Comparison of ENCODE assay signal across 16 cellular contexts in genomic region chrX:148611993-148612392, GRCh38.
A peak's percentile ranks its signal among the peaks of the same experiment; 100 is the strongest.
DNase-seq lines count a peak whose midpoint lies in the region; ATAC-seq and TF ChIP-seq lines count a peak whose summit lies in the region.
"Had no signal": no experiment of that assay in that cellular context is flagged by ENCODE, and none has a peak within 500 bp of the region (broad histone marks: within the 10 kb centered on the region; RNA-seq: fewer than 3 reads in every experiment).

No MANE protein-coding gene starts in this region.

- H3K4me3 ChIP-seq in neutrophil (ENCODE audit: low read depth in 1 of 2, low read length in 1 of 2), result no peak overlapping the region
- H3K4me3 ChIP-seq: GM23338, spleen had no signal

- no peaks in the 10 kb centered on the region for H3K36me3 ChIP-seq in neutrophil
- H3K36me3 ChIP-seq: spleen had no signal

- no peak for DNase-seq in activated CD4-positive, CD25-positive, alpha-beta regulatory T cell (lab: John Stamatoyannopoulos, UW)
- DNase-seq in putamen (ENCODE audit: low spot score), result no peak
- no peak for DNase-seq in NOMO-1 (lab: John Stamatoyannopoulos, UW; ENCODE audit: unreplicated experiment in 2 of 2)
- DNase-seq: CD8-positive, alpha-beta memory T cell; cerebellar nuclear complex; KG1; NCI-H146; NCI-H526; SHP77; spleen had no signal

- H3K27me3 ChIP-seq in neutrophil, result no peaks in the 10 kb centered on the region
- H3K27me3 ChIP-seq: spleen had no signal

- peak overlapping the region; percentile 92 for H3K27ac ChIP-seq in neutrophil
- H3K27ac ChIP-seq: spleen had no signal

- ATAC-seq in activated CD4-positive, CD25-positive, alpha-beta regulatory T cell treated with anti-CD3 and anti-CD28 coated beads, Interleukin-2, amount 50 U/mL, for 24 hours, result peak; percentile 60 to 62
- ATAC-seq in GM21528 (IDR thresholded peaks at IDR 0.05; ENCODE audit: low FRiP score, unreplicated experiment) (peak; percentile 38), HG03432 (IDR thresholded peaks at IDR 0.05; ENCODE audit: unreplicated experiment) (peak; percentile 58), esophagus mucosa (no peak)
- ATAC-seq: GM23338 had no signal

- TF ChIP-seq CTCF in neutrophil (IDR thresholded peaks at IDR 0.05), result no peak

- H3K4me1 ChIP-seq in neutrophil (ENCODE audit: control insufficient read depth in 1 of 2, insufficient read depth in 1 of 2, low read depth in 1 of 2, low read length in 1 of 2), result peaks cover 38 to 44% of the 10 kb centered on the region in 2 experiments

- H3K9me3 ChIP-seq in neutrophil, result no peaks in the 10 kb centered on the region
